Comparison of ENCODE assay signal across 26 cellular contexts in genomic region chr10:111498560-111498959, GRCh38.
"Had no signal": no experiment of that assay in that cellular context is flagged by ENCODE, and none has a peak within 500 bp of the region (broad histone marks: within the 10 kb centered on the region; RNA-seq: fewer than 3 reads in every experiment).

No MANE protein-coding gene starts in this region.

- DNase-seq: hippocampal formation; left colon; left ventricle myocardium inferior; mesendoderm; naive B cell; natural killer cell; nephron progenitor cell; ovary; right lobe of liver; stimulated activated CD4-positive, alpha-beta T cell treated with anti-CD3 and anti-CD28 coated beads, Interleukin-12 subunit alpha, Interleukin-12 subunit beta, amount 100 ng/mL, for 4 hours; stimulated activated CD4-positive, alpha-beta T cell treated with anti-CD3 and anti-CD28 coated beads, Interleukin-15, amount 100 ng/mL, for 24 hours; stimulated activated CD4-positive, alpha-beta T cell treated with anti-CD3 and anti-CD28 coated beads, Interleukin-2, amount 100 ng/mL, for 24 hours; stimulated activated CD4-positive, alpha-beta T cell treated with anti-CD3 and anti-CD28 coated beads, Interleukin-4, amount 100 ng/mL, for 1 hour; stimulated activated naive B cell treated with anti-CD40 and anti-IgM and Interleukin-4, amounts not matched to agents 10 μg/mL and 1 μg/mL and 100 μg/mL, for 72 hours; stimulated activated naive CD8-positive, alpha-beta T cell treated with anti-CD3 and anti-CD28 coated beads, Interleukin-15, Interleukin-2, amounts not matched to agents 100 U/mL and 50 U/mL, for 24 hours; stomach; testis; thyroid gland; transverse colon; upper lobe of left lung had no signal

- H3K4me2 ChIP-seq: neural progenitor cell had no signal

- H3K9me3 ChIP-seq: neutrophil, ovary, right lobe of liver, testis, thyroid gland, upper lobe of left lung, vagina had no signal

- H3K4me3 ChIP-seq: left ventricle myocardium inferior, lung, neural progenitor cell, ovary, right atrium auricular region, right lobe of liver, skin epidermis, stomach, testis, thyroid gland, transverse colon, upper lobe of left lung, vagina had no signal

- H3K36me3 ChIP-seq: left ventricle myocardium inferior, neural progenitor cell, neutrophil, ovary, right atrium auricular region, right lobe of liver, stomach, thyroid gland, transverse colon, upper lobe of left lung, vagina had no signal

- H3K9ac ChIP-seq: neural progenitor cell had no signal

- H3K27me3 ChIP-seq: neural progenitor cell, neutrophil, ovary, right atrium auricular region, right lobe of liver, stomach, testis, thyroid gland, transverse colon, upper lobe of left lung, vagina had no signal

- H3K4me1 ChIP-seq: neural progenitor cell, right atrium auricular region, right lobe of liver, stomach, testis, thyroid gland, transverse colon, upper lobe of left lung, vagina had no signal

- ATAC-seq: left colon; natural killer cell; right lobe of liver; stimulated activated naive B cell treated with anti-CD40 and anti-IgM and Interleukin-4, amounts not matched to agents 10 μg/mL and 1 μg/mL and 100 μg/mL, for 72 hours; stimulated activated naive CD8-positive, alpha-beta T cell treated with anti-CD3 and anti-CD28 coated beads, Interleukin-15, Interleukin-2, amounts not matched to agents 100 U/mL and 50 U/mL, for 24 hours had no signal

- H3K27ac ChIP-seq: left ventricle myocardium inferior, neural progenitor cell, neutrophil, ovary, right atrium auricular region, right lobe of liver, skin epidermis, stomach, testis, thyroid gland, transverse colon, upper lobe of left lung, vagina had no signal

- H2AFZ ChIP-seq: neural progenitor cell had no signal
